ENCODE assay signal across 13 cellular contexts in genomic region chr10:14063531-14064317, GRCh38.
DNase-seq lines count a peak whose midpoint lies in the region; ATAC-seq and TF ChIP-seq lines count a peak whose summit lies in the region.
"Had no signal": no experiment of that assay in that cellular context is flagged by ENCODE, and none has a peak within 500 bp of the region (broad histone marks: within the 10 kb centered on the region; RNA-seq: fewer than 3 reads in every experiment).

No MANE protein-coding gene starts in this region.

- H3K9me3 ChIP-seq in esophagus muscularis mucosa (no peaks in the 10 kb centered on the region), left lung (peaks cover 0 to 2% of the 10 kb centered on the region in 2 donors), subcutaneous abdominal adipose tissue (ENCODE audit: control insufficient read depth in 5 of 5, low read length in 5 of 5) (no peaks in the 10 kb centered on the region)
- H3K9me3 ChIP-seq in effector memory CD4-positive, alpha-beta T cell (ENCODE audit: control insufficient read depth, low read length), result no peaks in the 10 kb centered on the region

- no peak for TF ChIP-seq POLR2A in esophagus muscularis mucosa (IDR thresholded peaks at IDR 0.05; ENCODE audit: low read depth)

- ATAC-seq in left lung (peak; percentile 86), HG03378 (IDR thresholded peaks at IDR 0.05; ENCODE audit: unreplicated experiment) (no peak)

- WGBS in esophagus muscularis mucosa, result 83% methylated on average over 8 of the region's 8 CpGs

- TF ChIP-seq CTCF in esophagus muscularis mucosa (IDR thresholded peaks at IDR 0.05), result no peak
- TF ChIP-seq CTCF in left lung (IDR thresholded peaks at IDR 0.05), result no peak

- DNase-seq in HS-27A (ENCODE audit: low read depth), result peak; percentile 23
- DNase-seq in esophagus muscularis mucosa (ENCODE audit: extremely low spot score), result no peak
- DNase-seq in left lung, result peak in 1 of 2 donors; percentile 66
- no peak for DNase-seq in effector memory CD4-positive, alpha-beta T cell
- DNase-seq in MV-4-11 (lab: John Stamatoyannopoulos, UW), result no peak
- DNase-seq in Ammon's horn (ENCODE audit: low spot score), result no peak
- DNase-seq: activated CD4-positive, alpha-beta memory T cell treated with anti-CD3 and anti-CD28 coated beads for 36 hours; activated naive CD4-positive, alpha-beta T cell treated with anti-CD3 and anti-CD28 coated beads, Interleukin-2, amount 10 ng/mL, durations not matched to agents 7 days and 5 days; DMS153; NCI-H1417 had no signal

- H3K27me3 ChIP-seq in esophagus muscularis mucosa, result no peaks in the 10 kb centered on the region
- no peaks in the 10 kb centered on the region for H3K27me3 ChIP-seq in left lung
- no peaks in the 10 kb centered on the region for H3K27me3 ChIP-seq in subcutaneous abdominal adipose tissue (ENCODE audit: control insufficient read depth in 5 of 5, insufficient read depth in 4 of 5, low read length in 5 of 5)
- no peaks in the 10 kb centered on the region for H3K27me3 ChIP-seq in effector memory CD4-positive, alpha-beta T cell (replicated peaks; ENCODE audit: control insufficient read depth, insufficient read depth, low read length, poor library complexity, severe bottlenecking)

- H3K27ac ChIP-seq in esophagus muscularis mucosa (replicated peaks in 1 of 4) (peak overlapping the region in 3 of 4 donors; percentile 5 to 26 (median 23)), left lung (peak overlapping the region; percentile 55 to 71), subcutaneous abdominal adipose tissue (ENCODE audit: low read depth, low read length) (peak overlapping the region; percentile 90)
- H3K27ac ChIP-seq in effector memory CD4-positive, alpha-beta T cell (ENCODE audit: insufficient read depth, low read length, poor library complexity, severe bottlenecking), result no peak overlapping the region
- H3K27ac ChIP-seq: parathyroid adenoma had no signal

- H3K9ac ChIP-seq in subcutaneous abdominal adipose tissue (ENCODE audit: low read length in 5 of 5), result peak overlapping the region in 1 of 5 donors; percentile 86
- H3K9ac ChIP-seq: parathyroid adenoma had no signal

- H3K4me1 ChIP-seq in esophagus muscularis mucosa (peaks cover 0 to 5% (median 0%) of the 10 kb centered on the region in 4 donors), left lung (peaks cover 4 to 15% of the 10 kb centered on the region in 2 donors), subcutaneous abdominal adipose tissue (ENCODE audit: control insufficient read depth in 5 of 5, insufficient read depth in 5 of 5, low read length in 5 of 5) (peaks cover 3 to 19% (median 10%) of the 10 kb centered on the region in 5 donors)
- H3K4me1 ChIP-seq in effector memory CD4-positive, alpha-beta T cell (ENCODE audit: control insufficient read depth, insufficient read depth, low read length, poor library complexity, severe bottlenecking), result no peaks in the 10 kb centered on the region
- H3K4me1 ChIP-seq: parathyroid adenoma had no signal

- H3K4me3 ChIP-seq in esophagus muscularis mucosa (no peak overlapping the region), left lung (no peak overlapping the region), subcutaneous abdominal adipose tissue (ENCODE audit: low read depth in 1 of 5, low read length in 5 of 5) (no peak overlapping the region)
- H3K4me3 ChIP-seq in effector memory CD4-positive, alpha-beta T cell (ENCODE audit: insufficient read depth, low read depth, low read length, poor library complexity, severe bottlenecking), result no peak overlapping the region

- intact Hi-C loops in esophagus muscularis mucosa (cut with DNase I), result no loop called here
- intact Hi-C loops in left lung (cut with DNase I), result no loop called here

- no peaks in the 10 kb centered on the region for H3K36me3 ChIP-seq in esophagus muscularis mucosa
- no peaks in the 10 kb centered on the region for H3K36me3 ChIP-seq in left lung
- no peaks in the 10 kb centered on the region for H3K36me3 ChIP-seq in subcutaneous abdominal adipose tissue (ENCODE audit: control insufficient read depth in 5 of 5, insufficient read depth in 5 of 5, low read length in 5 of 5)
- no peaks in the 10 kb centered on the region for H3K36me3 ChIP-seq in effector memory CD4-positive, alpha-beta T cell (ENCODE audit: control insufficient read depth, insufficient read depth, low read length)

- TF ChIP-seq EP300 in esophagus muscularis mucosa (IDR thresholded peaks at IDR 0.05), result peak; percentile 4
